Comparison of ENCODE assay signal across 2 cellular contexts in the genomic region with DNA sequence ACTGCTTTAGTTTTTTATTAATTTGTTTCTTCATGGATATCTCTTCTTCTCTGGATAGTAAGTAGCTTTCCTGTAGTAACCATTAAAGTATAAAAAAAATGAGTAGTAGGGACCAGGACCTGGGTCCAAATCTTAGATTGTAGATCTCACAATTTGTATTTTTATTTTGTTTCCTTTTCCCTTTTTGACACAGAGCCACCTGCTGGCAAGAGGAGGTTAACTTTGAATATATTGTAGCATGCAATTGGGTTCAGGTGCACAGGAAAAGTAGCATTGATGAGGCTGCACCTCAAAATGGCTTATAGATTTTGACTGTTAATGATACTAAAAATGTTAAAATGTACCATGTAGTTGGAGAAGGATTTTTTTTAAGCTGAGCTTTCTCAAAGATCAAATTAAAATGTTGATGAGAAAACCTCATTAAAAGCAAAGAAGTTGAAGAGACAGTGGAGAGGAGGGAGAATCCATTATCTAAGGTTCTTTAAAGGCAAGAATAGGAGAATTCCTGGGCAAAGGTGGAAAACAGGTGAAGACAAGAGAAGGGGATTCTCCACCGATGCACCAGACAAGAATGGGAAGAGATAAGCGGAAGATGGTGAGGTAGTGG.
TF ChIP-seq lines count a peak whose summit lies in the region.

No MANE protein-coding gene starts in this region.

TF ChIP-seq in GM23338, 12 proteins besides CTCF, POLR2A, EP300 and RAD21:
- TF ChIP-seq ZNF462 (CRISPR knock-in tag; IDR thresholded peaks at IDR 0.05) = no peak

TF ChIP-seq in HepG2, 621 proteins besides CTCF, POLR2A, EP300 and RAD21:
- TF ChIP-seq HNF1A (IDR thresholded peaks at IDR 0.05; ENCODE audit: low read depth) = no peak
- TF ChIP-seq HNF1A (CRISPR knock-in tag; IDR thresholded peaks at IDR 0.05; ENCODE audit: borderline replicate concordance) = no peak
- peak; percentile 52 for TF ChIP-seq STAG1 (CRISPR knock-in tag; IDR thresholded peaks at IDR 0.05)
- TF ChIP-seq TBX2 (CRISPR knock-in tag; IDR thresholded peaks at IDR 0.05; ENCODE audit: borderline replicate concordance) = no peak
- no peak for TF ChIP-seq NKX3-1 (CRISPR knock-in tag; IDR thresholded peaks at IDR 0.05)
- TF ChIP-seq NR2F2 (IDR thresholded peaks at IDR 0.05; ENCODE audit: borderline replicate concordance, low read depth) = no peak
- TF ChIP-seq PBX2 (CRISPR knock-in tag; IDR thresholded peaks at IDR 0.05) = no peak
- TF ChIP-seq SRSF9 (IDR thresholded peaks at IDR 0.05; ENCODE audit: borderline replicate concordance, insufficient read depth, low read depth, low read length, poor library complexity, severe bottlenecking) = no peak
- TF ChIP-seq SMC3 (IDR thresholded peaks at IDR 0.05; ENCODE audit: low read length) = peak; percentile 47; the same call in 1 of the 2 replicates
